21 cellular contexts compared by ENCODE assay signal in genomic region chr2:206971805-206972204, GRCh38. TPM values are rescaled to one million over a fixed set of nuclear protein-coding genes. Genes with fewer than 3 reads are reported as not detected.
DNase-seq lines count a peak whose midpoint lies in the region; ATAC-seq and TF ChIP-seq lines count a peak whose summit lies in the region.
"Had no signal": no experiment of that assay in that cellular context is flagged by ENCODE, and none has a peak within 500 bp of the region (broad histone marks: within the 10 kb centered on the region; RNA-seq: fewer than 3 reads in every experiment).

No MANE protein-coding gene starts in this region.

- WGBS in right lobe of liver (ENCODE audit: insufficient coverage, low coverage, low lambda C conversion rate, missing lambda C conversion rate): 18% methylated on average over 3 of the region's 3 CpGs

- no peak for DNase-seq in left cardiac atrium
- no peak for DNase-seq in left ventricle myocardium inferior
- DNase-seq in dedifferentiated amniotic fluid mesenchymal stem cell (ENCODE audit: extremely low spot score): peak; percentile 41
- DNase-seq in right lobe of liver: peak; percentile 28 to 72 (median 61)
- DNase-seq in uterus: peak; percentile 22 to 27
- no peak for DNase-seq in Ammon's horn (ENCODE audit: low spot score)
- DNase-seq in islet precursor cell: no peak
- no peak for DNase-seq in LoVo (ENCODE audit: low spot score)
- DNase-seq: activated CD4-positive, alpha-beta T cell treated with anti-CD3 and anti-CD28 coated beads for 36 hours; activated T-cell treated with anti-CD3 and anti-CD28 coated beads for 4 hours; central memory CD4-positive, alpha-beta T cell; GOT3; heart right ventricle; kidney glomerular epithelial cell; NCI-H1092 treated with DMSO at 0.1 percent for 48 hours; NCI-H2171; posterior cingulate gyrus; substantia nigra; T-helper 17 cell had no signal

- ATAC-seq in left cardiac atrium (peak; percentile 31 to 44), right lobe of liver (peak; percentile 65 to 81 (median 68))
- ATAC-seq: A549; activated CD4-positive, alpha-beta T cell treated with anti-CD3 and anti-CD28 coated beads for 36 hours; activated naive CD4-positive, alpha-beta T cell treated with anti-CD3 and anti-CD28 coated beads, Interleukin-2, amount 50 U/mL, for 72 hours; T-helper 17 cell had no signal

- peaks cover 5% of the 10 kb centered on the region for H3K9me3 ChIP-seq in left ventricle myocardium inferior (replicated peaks)
- H3K9me3 ChIP-seq in right lobe of liver: no peaks in the 10 kb centered on the region
- H3K9me3 ChIP-seq in uterus: no peaks in the 10 kb centered on the region

- TF ChIP-seq CTCF in left ventricle myocardium inferior (IDR thresholded peaks at IDR 0.05; ENCODE audit: borderline replicate concordance) (no peak), right lobe of liver (IDR thresholded peaks at IDR 0.05) (no peak), uterus (IDR thresholded peaks at IDR 0.05) (no peak)

- no peak for TF ChIP-seq POLR2A in right lobe of liver (IDR thresholded peaks at IDR 0.05)
- TF ChIP-seq POLR2A in uterus (IDR thresholded peaks at IDR 0.05): no peak

- H3K4me3 ChIP-seq in left ventricle myocardium inferior (no peak overlapping the region), right lobe of liver (no peak overlapping the region), uterus (no peak overlapping the region)
- H3K4me3 ChIP-seq: A549, heart right ventricle had no signal

- H3K4me1 ChIP-seq in left ventricle myocardium inferior: peaks cover 11% of the 10 kb centered on the region
- peaks cover 0 to 30% (median 0%) of the 10 kb centered on the region in 4 donors for H3K4me1 ChIP-seq in right lobe of liver
- H3K4me1 ChIP-seq in uterus: no peaks in the 10 kb centered on the region

- intact Hi-C loops in left cardiac atrium (cut with DNase I): no loop called here
- intact Hi-C loops in left ventricle myocardium inferior (cut with micrococcal nuclease): no loop called here
- intact Hi-C loops in right lobe of liver (cut with DNase I): no loop called here
- intact Hi-C loops in uterus (cut with DNase I; ENCODE audit: low total_unique reads): no loop called here

- H3K27me3 ChIP-seq in left ventricle myocardium inferior (ENCODE audit: low read depth): no peaks in the 10 kb centered on the region
- H3K27me3 ChIP-seq in right lobe of liver: no peaks in the 10 kb centered on the region
- H3K27me3 ChIP-seq in uterus: no peaks in the 10 kb centered on the region
- H3K27me3 ChIP-seq: heart right ventricle had no signal

- H3K36me3 ChIP-seq in left ventricle myocardium inferior (no peaks in the 10 kb centered on the region), right lobe of liver (no peaks in the 10 kb centered on the region), uterus (no peaks in the 10 kb centered on the region)
- H3K36me3 ChIP-seq: heart right ventricle had no signal

- H3K27ac ChIP-seq in left ventricle myocardium inferior (replicated peaks): no peak overlapping the region
- H3K27ac ChIP-seq in right lobe of liver: no peak overlapping the region
- H3K27ac ChIP-seq in uterus: no peak overlapping the region
- H3K27ac ChIP-seq: A549 had no signal

RNA-seq across cellular contexts. Expression of gene CPO, which starts 32.5 kb away (rescaled TPM):
- total RNA-seq in left cardiac atrium (under 1 TPM; 0.34 to 0.50 TPM), left ventricle myocardium inferior (0.25 TPM), right lobe of liver (under 1 TPM in 4 of 6 experiments, not detected in 2; 0.22 to 0.46 (median 0.34) TPM), uterus (under 1 TPM in 1 of 4 donors, not detected in 3; 0.90 TPM)
- total RNA-seq: activated CD4-positive, alpha-beta T cell treated with anti-CD3 and anti-CD28 coated beads for 36 hours; activated naive CD4-positive, alpha-beta T cell treated with anti-CD3 and anti-CD28 coated beads, Interleukin-2, amount 50 U/mL, for 72 hours had no signal

Comparison
In these comparisons a context has a peak if more than half of its experiments do, and no peak if none do; other contexts are left out.
1. DNase-seq: peak in dedifferentiated amniotic fluid mesenchymal stem cell (single experiment), right lobe of liver (3 of 3) and uterus (2 of 2); none in left cardiac atrium (single experiment), left ventricle myocardium inferior (single experiment), Ammon's horn (single experiment), islet precursor cell (single experiment) and LoVo (single experiment).